8 cellular contexts compared by ENCODE assay signal in genomic region chr22:43110444-43110926, GRCh38. TPM values are rescaled to one million over a fixed set of nuclear protein-coding genes. Genes with fewer than 3 reads are reported as not detected.
DNase-seq lines count a peak whose midpoint lies in the region; ATAC-seq and TF ChIP-seq lines count a peak whose summit lies in the region.

TSS of gene BIK (plus strand) at chr22:43110750. CDS start at chr22:43124023, 13,273 bp downstream.

- H3K27ac ChIP-seq in dorsolateral prefrontal cortex (no peak within 1 kb of the TSS), stomach (peak within 1 kb of the TSS; percentile 80 to 92 (median 86))

- DNase-seq in NCI-H345 (lab: John Stamatoyannopoulos, UW) = peak; percentile 39
- DNase-seq in NCI-H345 treated with DMSO at 0.1 percent for 48 hours (lab: John Stamatoyannopoulos, UW; ENCODE audit: unreplicated experiment) = no peak
- DNase-seq in NCI-H1105 (lab: John Stamatoyannopoulos, UW) = peak; percentile 33
- peak; percentile 59 for DNase-seq in activated CD4-positive, alpha-beta T cell treated with anti-CD3 and anti-CD28 coated beads for 36 hours
- DNase-seq in dorsolateral prefrontal cortex = peak in 2 of 10 donors; percentile 7 to 29
- no peak for DNase-seq in memory B cell (ENCODE audit: low spot score in 2 of 2)
- DNase-seq in stomach = peak; percentile 68
- no peak for DNase-seq in DMS79 treated with DMSO at 0.1 percent for 48 hours (lab: John Stamatoyannopoulos, UW)

- H3K4me3 ChIP-seq in dorsolateral prefrontal cortex (peak within 1 kb of the TSS; percentile 27 to 72 (median 56)), stomach (peak within 1 kb of the TSS; percentile 57 to 76 (median 66))

- H3K27me3 ChIP-seq in dorsolateral prefrontal cortex = peaks cover 0 to 49% (median 29%) of the 10 kb centered on the region in 45 donors
- H3K27me3 ChIP-seq in stomach = peaks cover 0 to 65% (median 16%) of the 10 kb centered on the region in 3 donors

- 0 to 1% (median 0%) methylated on average over 17 to 49 of the region's 49 CpGs for WGBS in stomach, 5 donors

- peaks cover 3% of the 10 kb centered on the region for H3K27me3 Mint-ChIP-seq in activated CD4-positive, alpha-beta T cell treated with anti-CD3 and anti-CD28 coated beads for 36 hours
- H3K27me3 Mint-ChIP-seq in memory B cell = peaks cover 26% of the 10 kb centered on the region

- H3K4me1 Mint-ChIP-seq in activated CD4-positive, alpha-beta T cell treated with anti-CD3 and anti-CD28 coated beads for 36 hours = peaks cover 3% of the 10 kb centered on the region
- H3K4me1 Mint-ChIP-seq in memory B cell = peaks cover 14% of the 10 kb centered on the region

- H3K9me3 ChIP-seq in stomach = no peaks in the 10 kb centered on the region

- H3K4me3 Mint-ChIP-seq in activated CD4-positive, alpha-beta T cell treated with anti-CD3 and anti-CD28 coated beads for 36 hours = peak within 1 kb of the TSS; percentile 74
- H3K4me3 Mint-ChIP-seq in memory B cell = peak within 1 kb of the TSS; percentile 67

- POLR2A ChIA-PET in activated CD4-positive, alpha-beta T cell treated with anti-CD3 and anti-CD28 coated beads for 36 hours (lab: Charles Lee) = no interaction called here

- no peak within 1 kb of the TSS for H3K27ac Mint-ChIP-seq in activated CD4-positive, alpha-beta T cell treated with anti-CD3 and anti-CD28 coated beads for 36 hours
- H3K27ac Mint-ChIP-seq in memory B cell = no peak within 1 kb of the TSS

- TF ChIP-seq CTCF in dorsolateral prefrontal cortex (IDR thresholded peaks at IDR 0.05 in 54 of 56, conservative IDR thresholded peaks at IDR 0.05 in 2 of 56; ENCODE audit: low read depth in 1 of 56, partially characterized antibody in 56 of 56) (peak in 10 of 56 donors; percentile 5 to 29 (median 12)), stomach (IDR thresholded peaks at IDR 0.05) (peak in 1 of 7 experiments; percentile 9)

- TF ChIP-seq EP300 in stomach (IDR thresholded peaks at IDR 0.05) = no peak

- H3K9me3 Mint-ChIP-seq in activated CD4-positive, alpha-beta T cell treated with anti-CD3 and anti-CD28 coated beads for 36 hours (ENCODE audit: low read depth) = no peaks in the 10 kb centered on the region
- H3K9me3 Mint-ChIP-seq in memory B cell = no peaks in the 10 kb centered on the region

- TF ChIP-seq POLR2A in stomach (IDR thresholded peaks at IDR 0.05) = peak in 1 of 4 donors; percentile 31

- intact Hi-C loops in activated CD4-positive, alpha-beta T cell treated with anti-CD3 and anti-CD28 coated beads for 36 hours (cut with DNase I, micrococcal nuclease) = loop anchor here in 1 of 2 experiments (1.0 to 2.0 kb wide), 2 partner anchors 20 to 76 kb away; partner anchors contain the start of gene TTLL12
- intact Hi-C loops in dorsolateral prefrontal cortex (cut with DNase I) (no loop called here), stomach (cut with DNase I; ENCODE audit: low total_unique reads) (no loop called here)

- peaks cover 23 to 59% (median 57%) of the 10 kb centered on the region in 4 donors for H3K4me1 ChIP-seq in stomach

- CTCF ChIA-PET in activated CD4-positive, alpha-beta T cell treated with anti-CD3 and anti-CD28 coated beads for 36 hours (lab: Charles Lee) = interaction anchor here (0.7 kb wide), 1 partner anchor 256 kb away, joined by 3 read pairs; no protein-coding TSS in a partner anchor

- H3K36me3 ChIP-seq in stomach = no peaks in the 10 kb centered on the region

- no peaks in the 10 kb centered on the region for H3K36me3 Mint-ChIP-seq in activated CD4-positive, alpha-beta T cell treated with anti-CD3 and anti-CD28 coated beads for 36 hours (ENCODE audit: low read depth)
- no peaks in the 10 kb centered on the region for H3K36me3 Mint-ChIP-seq in memory B cell

- ATAC-seq in activated CD4-positive, alpha-beta T cell treated with anti-CD3 and anti-CD28 coated beads for 36 hours = peak; percentile 72
- peak; percentile 67 for ATAC-seq in memory B cell (ENCODE audit: low read depth)

RNA-seq across cellular contexts. Expression of gene BIK, which starts in this region (rescaled TPM):
- 1 to 10 TPM; 1.4 to 1.9 TPM for total RNA-seq in activated CD4-positive, alpha-beta T cell treated with anti-CD3 and anti-CD28 coated beads for 36 hours
- total RNA-seq in dorsolateral prefrontal cortex (under 1 TPM in 4 of 120 experiments, not detected in 116; 0.46 to 0.56 (median 0.54) TPM), stomach (10 to 100 TPM in 2 of 5 donors, 1 to 10 TPM in 1, not detected in 2; 2.3 to 29.2 (median 13.5) TPM)
- polyA plus RNA-seq in stomach = 10 to 100 TPM; 12.8 to 25.5 (median 19.7) TPM

Comparison
In these comparisons a context has a peak if more than half of its experiments do, and no peak if none do; other contexts are left out.
1. DNase-seq: peak in NCI-H345 (single experiment), NCI-H1105 (single experiment), activated CD4-positive, alpha-beta T cell treated with anti-CD3 and anti-CD28 coated beads for 36 hours (single experiment) and stomach (single experiment); none in NCI-H345 treated with DMSO at 0.1 percent for 48 hours (single experiment), memory B cell (0 of 2) and DMS79 treated with DMSO at 0.1 percent for 48 hours (single experiment).
2. H3K27ac ChIP-seq: peak in stomach (5 of 5); none in dorsolateral prefrontal cortex (0 of 59).